Comparison of ENCODE assay signal across 8 cellular contexts in the genomic region with DNA sequence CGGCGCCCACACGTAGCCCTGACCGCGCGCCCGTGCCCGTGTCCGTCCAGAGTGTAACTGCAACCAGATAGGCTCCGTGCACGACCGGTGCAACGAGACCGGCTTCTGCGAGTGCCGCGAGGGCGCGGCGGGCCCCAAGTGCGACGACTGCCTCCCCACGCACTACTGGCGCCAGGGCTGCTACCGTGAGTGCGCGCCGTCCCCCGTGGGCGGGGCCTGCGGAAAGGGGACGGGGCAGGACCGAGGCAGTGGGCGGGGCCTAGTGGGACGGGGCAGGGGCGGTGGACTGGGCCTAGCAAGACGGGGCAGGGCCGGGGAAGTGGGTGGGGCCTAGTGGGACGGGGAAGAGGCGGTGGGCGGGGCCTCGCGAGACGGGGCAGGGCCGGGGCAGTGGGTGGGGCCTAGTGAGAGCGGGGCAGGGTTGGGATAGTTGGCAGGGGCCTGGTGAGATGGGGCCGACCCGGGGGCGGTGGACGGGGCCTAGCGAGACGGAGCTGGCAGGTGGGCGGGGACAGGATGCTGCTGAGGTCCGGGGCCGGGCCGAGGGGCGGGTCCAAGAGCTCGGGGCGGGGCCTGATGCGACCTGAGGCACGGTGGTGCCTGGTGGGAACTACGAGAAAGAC.
A peak's percentile ranks its signal among the peaks of the same experiment; 100 is the strongest.
DNase-seq lines count a peak whose midpoint lies in the region; ATAC-seq, FAIRE-seq and TF ChIP-seq lines count a peak whose summit lies in the region.

No MANE protein-coding gene starts in this region.

- no peak for FAIRE-seq in D721Med (lab: Jason Lieb, UNC)

- H3K27me3 ChIP-seq in Panc1 (ENCODE audit: control insufficient read depth, insufficient read depth, low read length) (no peaks in the 10 kb centered on the region), esophagus squamous epithelium (peaks cover 0 to 89% (median under 1%) of the 10 kb centered on the region in 4 donors), muscle layer of colon (ENCODE audit: control insufficient read depth in 1 of 2, insufficient read depth in 2 of 2, low read length in 2 of 2) (no peaks in the 10 kb centered on the region)

- no TSS peak for BruUV-seq in Panc1 (replicated peaks; lab: Mats Ljungman, UMichigan)

- no peaks in the 10 kb centered on the region for H3K9me3 ChIP-seq in KOPT-K1 (ENCODE audit: insufficient read depth, low read length, poor library complexity, severe bottlenecking)
- no peaks in the 10 kb centered on the region for H3K9me3 ChIP-seq in Panc1 (ENCODE audit: control insufficient read depth, insufficient read depth, low read depth, low read length)
- H3K9me3 ChIP-seq in esophagus squamous epithelium, result no peaks in the 10 kb centered on the region
- H3K9me3 ChIP-seq in muscle layer of colon (ENCODE audit: low read length), result no peaks in the 10 kb centered on the region

- no peak overlapping the region for H3K9ac ChIP-seq in muscle layer of colon (ENCODE audit: low read length)

- POLR2A ChIA-PET in Panc1 (lab: Charles Lee), result no interaction called here

- H3K4me3 ChIP-seq in Panc1 (ENCODE audit: low read depth in 2 of 2, low read length in 2 of 2), result peak overlapping the region; percentile 42 to 58
- H3K4me3 ChIP-seq in esophagus squamous epithelium, result peak overlapping the region; percentile 51 to 85 (median 64)
- H3K4me3 ChIP-seq in muscle layer of colon (ENCODE audit: low read depth in 1 of 2, low read length in 2 of 2), result peak overlapping the region; percentile 59 to 83

- H3K4me1 ChIP-seq in Panc1 (ENCODE audit: control insufficient read depth, insufficient read depth, low read length) (no peaks in the 10 kb centered on the region; the same call in none of the 2 replicates), esophagus squamous epithelium (peaks cover 0 to 54% (median 12%) of the 10 kb centered on the region in 3 donors), muscle layer of colon (ENCODE audit: insufficient read depth, low read length) (peaks cover 7% of the 10 kb centered on the region)

- H3K27ac ChIP-seq in KOPT-K1 (ENCODE audit: low read depth, low read length, poor library complexity, severe bottlenecking) (peak overlapping the region; percentile 34), Panc1 (ENCODE audit: low read length) (no peak overlapping the region), esophagus squamous epithelium (peak overlapping the region in 3 of 4 donors; percentile 23 to 66 (median 55)), muscle layer of colon (ENCODE audit: low read depth, low read length) (no peak overlapping the region)

- intact Hi-C loops in Panc1 (cut with micrococcal nuclease; ENCODE audit: unreplicated experiment) (no loop called here), esophagus squamous epithelium (cut with DNase I) (no loop called here)

- in situ Hi-C loops in Panc1 (cut with HindIII; ENCODE audit: low pct_unique_long_range_greater_than_20kb, low sequenced_read_pairs), result no loop called here

- H3K36me3 ChIP-seq in KOPT-K1 (ENCODE audit: insufficient read depth, low read length) (no peaks in the 10 kb centered on the region), Panc1 (ENCODE audit: control insufficient read depth, insufficient read depth, low read length) (no peaks in the 10 kb centered on the region), esophagus squamous epithelium (no peaks in the 10 kb centered on the region), muscle layer of colon (ENCODE audit: insufficient read depth, low read length) (no peaks in the 10 kb centered on the region)

- peak; percentile 66 for ATAC-seq in GM21717 (IDR thresholded peaks at IDR 0.05; ENCODE audit: unreplicated experiment)
- peak; percentile 88 for ATAC-seq in Panc1

- TF ChIP-seq CTCF in D721Med (IDR thresholded peaks at IDR 0.05; ENCODE audit: insufficient read depth, missing control alignments), result no peak
- TF ChIP-seq CTCF in Panc1 (IDR thresholded peaks at IDR 0.05), result no peak
- TF ChIP-seq CTCF in esophagus squamous epithelium (IDR thresholded peaks at IDR 0.05), result no peak

- TF ChIP-seq POLR2A in esophagus squamous epithelium (IDR thresholded peaks at IDR 0.05), result peak in 1 of 4 donors; percentile 47

- CTCF ChIA-PET in Panc1 (lab: Charles Lee), result interaction anchor here (0.6 kb wide), 1 partner anchor 484 kb away, joined by 3 read pairs; no protein-coding TSS in a partner anchor

- DNase-seq in D721Med (ENCODE audit: insufficient read length, low spot score) (peak; percentile 98), Panc1 (ENCODE audit: low read depth, low spot score) (peak; percentile 65), esophagus squamous epithelium (lab: John Stamatoyannopoulos, UW) (peak; percentile 97)
- peak; percentile 98 to 99 for DNase-seq in activated T-cell treated with anti-CD3 and anti-CD28 coated beads, Interleukin-2, amount 50 U/mL, for 48 hours
- peak; percentile 98 to 99 for DNase-seq in stimulated activated CD8-positive, alpha-beta memory T cell treated with anti-CD3 and anti-CD28 coated beads, Interleukin-4, amount 100 ng/mL, for 4 hours (ENCODE audit: low read depth in 2 of 2, low spot score in 1 of 2)

- 0 to 2% methylated on average over 14 to 15 of the region's 62 CpGs for WGBS in esophagus squamous epithelium, 2 donors

Comparison
In these comparisons a context has a peak if more than half of its experiments do, and no peak if none do; other contexts are left out.
1. H3K27ac ChIP-seq: peak in KOPT-K1 (single experiment) and esophagus squamous epithelium (3 of 4); none in Panc1 (single experiment) and muscle layer of colon (single experiment).
2. Peak in every context shown above with its lines, with median percentiles within 50 percentile points of each other: DNase-seq and H3K4me3 ChIP-seq.